1 cellular context compared by ENCODE assay signal in the genomic region with DNA sequence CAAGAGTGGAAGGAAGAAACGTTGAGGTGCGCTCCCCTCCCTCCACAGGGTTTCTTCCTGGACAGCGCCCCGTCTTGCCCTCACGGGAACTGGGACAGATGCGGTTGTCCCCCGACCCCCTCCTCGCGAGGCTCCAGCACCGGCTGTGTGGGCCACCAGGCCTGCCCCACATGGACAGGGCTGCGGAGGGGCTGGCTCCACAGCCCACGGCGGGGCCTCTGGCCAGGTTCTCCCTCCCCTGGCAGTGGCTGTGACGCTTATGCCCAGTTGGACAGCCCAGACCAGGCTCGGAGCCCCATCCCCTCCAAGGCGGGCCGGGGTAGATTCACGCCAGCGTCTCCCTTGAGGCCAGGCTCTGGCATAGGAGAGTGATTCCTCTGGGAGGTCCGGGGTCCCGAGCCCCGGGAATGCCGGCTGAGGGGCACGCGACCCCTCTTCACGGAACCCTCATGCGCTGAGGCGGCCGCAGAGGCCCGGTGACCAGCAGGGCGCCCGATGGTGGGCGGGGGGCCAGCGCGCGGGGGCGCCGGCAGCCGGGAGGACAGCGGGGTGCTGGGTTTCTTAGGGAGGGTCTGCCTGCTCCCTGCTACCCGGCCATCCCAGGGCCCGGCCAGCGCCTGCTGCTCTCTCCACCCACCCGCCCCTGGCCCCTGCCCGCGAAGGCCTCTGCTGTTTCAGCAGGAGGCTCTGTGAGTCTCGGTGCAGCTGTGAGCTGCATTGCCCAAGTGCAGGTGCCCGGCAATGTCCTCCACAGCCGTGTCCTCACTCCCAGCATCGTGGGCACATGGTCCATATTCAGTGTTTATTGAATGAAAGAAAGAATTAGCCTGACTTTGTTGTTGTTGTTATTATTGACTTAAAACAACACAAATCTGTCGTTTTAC.
TF ChIP-seq lines count a peak whose summit lies in the region.

No MANE protein-coding gene starts in this region.

TF ChIP-seq in GM23338, 12 proteins besides CTCF, POLR2A, EP300 and RAD21 (continued from another document):
- TF ChIP-seq, protein P1, sequence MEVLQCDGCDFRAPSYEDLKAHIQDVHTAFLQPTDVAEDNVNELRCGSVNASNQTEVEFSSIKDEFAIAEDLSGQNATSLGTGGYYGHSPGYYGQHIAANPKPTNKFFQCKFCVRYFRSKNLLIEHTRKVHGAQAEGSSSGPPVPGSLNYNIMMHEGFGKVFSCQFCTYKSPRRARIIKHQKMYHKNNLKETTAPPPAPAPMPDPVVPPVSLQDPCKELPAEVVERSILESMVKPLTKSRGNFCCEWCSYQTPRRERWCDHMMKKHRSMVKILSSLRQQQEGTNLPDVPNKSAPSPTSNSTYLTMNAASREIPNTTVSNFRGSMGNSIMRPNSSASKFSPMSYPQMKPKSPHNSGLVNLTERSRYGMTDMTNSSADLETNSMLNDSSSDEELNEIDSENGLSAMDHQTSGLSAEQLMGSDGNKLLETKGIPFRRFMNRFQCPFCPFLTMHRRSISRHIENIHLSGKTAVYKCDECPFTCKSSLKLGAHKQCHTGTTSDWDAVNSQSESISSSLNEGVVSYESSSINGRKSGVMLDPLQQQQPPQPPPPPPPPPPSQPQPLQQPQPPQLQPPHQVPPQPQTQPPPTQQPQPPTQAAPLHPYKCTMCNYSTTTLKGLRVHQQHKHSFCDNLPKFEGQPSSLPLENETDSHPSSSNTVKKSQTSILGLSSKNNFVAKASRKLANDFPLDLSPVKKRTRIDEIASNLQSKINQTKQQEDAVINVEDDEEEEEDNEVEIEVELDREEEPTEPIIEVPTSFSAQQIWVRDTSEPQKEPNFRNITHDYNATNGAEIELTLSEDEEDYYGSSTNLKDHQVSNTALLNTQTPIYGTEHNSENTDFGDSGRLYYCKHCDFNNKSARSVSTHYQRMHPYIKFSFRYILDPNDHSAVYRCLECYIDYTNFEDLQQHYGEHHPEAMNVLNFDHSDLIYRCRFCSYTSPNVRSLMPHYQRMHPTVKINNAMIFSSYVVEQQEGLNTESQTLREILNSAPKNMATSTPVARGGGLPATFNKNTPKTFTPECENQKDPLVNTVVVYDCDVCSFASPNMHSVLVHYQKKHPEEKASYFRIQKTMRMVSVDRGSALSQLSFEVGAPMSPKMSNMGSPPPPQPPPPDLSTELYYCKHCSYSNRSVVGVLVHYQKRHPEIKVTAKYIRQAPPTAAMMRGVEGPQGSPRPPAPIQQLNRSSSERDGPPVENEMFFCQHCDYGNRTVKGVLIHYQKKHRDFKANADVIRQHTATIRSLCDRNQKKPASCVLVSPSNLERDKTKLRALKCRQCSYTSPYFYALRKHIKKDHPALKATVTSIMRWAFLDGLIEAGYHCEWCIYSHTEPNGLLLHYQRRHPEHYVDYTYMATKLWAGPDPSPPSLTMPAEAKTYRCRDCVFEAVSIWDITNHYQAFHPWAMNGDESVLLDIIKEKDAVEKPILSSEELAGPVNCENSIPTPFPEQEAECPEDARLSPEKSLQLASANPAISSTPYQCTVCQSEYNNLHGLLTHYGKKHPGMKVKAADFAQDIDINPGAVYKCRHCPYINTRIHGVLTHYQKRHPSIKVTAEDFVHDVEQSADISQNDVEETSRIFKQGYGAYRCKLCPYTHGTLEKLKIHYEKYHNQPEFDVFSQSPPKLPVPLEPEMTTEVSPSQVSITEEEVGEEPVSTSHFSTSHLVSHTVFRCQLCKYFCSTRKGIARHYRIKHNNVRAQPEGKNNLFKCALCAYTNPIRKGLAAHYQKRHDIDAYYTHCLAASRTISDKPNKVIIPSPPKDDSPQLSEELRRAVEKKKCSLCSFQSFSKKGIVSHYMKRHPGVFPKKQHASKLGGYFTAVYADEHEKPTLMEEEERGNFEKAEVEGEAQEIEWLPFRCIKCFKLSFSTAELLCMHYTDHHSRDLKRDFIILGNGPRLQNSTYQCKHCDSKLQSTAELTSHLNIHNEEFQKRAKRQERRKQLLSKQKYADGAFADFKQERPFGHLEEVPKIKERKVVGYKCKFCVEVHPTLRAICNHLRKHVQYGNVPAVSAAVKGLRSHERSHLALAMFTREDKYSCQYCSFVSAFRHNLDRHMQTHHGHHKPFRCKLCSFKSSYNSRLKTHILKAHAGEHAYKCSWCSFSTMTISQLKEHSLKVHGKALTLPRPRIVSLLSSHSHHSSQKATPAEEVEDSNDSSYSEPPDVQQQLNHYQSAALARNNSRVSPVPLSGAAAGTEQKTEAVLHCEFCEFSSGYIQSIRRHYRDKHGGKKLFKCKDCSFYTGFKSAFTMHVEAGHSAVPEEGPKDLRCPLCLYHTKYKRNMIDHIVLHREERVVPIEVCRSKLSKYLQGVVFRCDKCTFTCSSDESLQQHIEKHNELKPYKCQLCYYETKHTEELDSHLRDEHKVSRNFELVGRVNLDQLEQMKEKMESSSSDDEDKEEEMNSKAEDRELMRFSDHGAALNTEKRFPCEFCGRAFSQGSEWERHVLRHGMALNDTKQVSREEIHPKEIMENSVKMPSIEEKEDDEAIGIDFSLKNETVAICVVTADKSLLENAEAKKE (CRISPR knock-in tag; IDR thresholded peaks at IDR 0.05): no peak
- no peak for TF ChIP-seq EZH2 (IDR thresholded peaks at IDR 0.05; ENCODE audit: low read depth, unreplicated experiment)
- TF ChIP-seq, protein P2, sequence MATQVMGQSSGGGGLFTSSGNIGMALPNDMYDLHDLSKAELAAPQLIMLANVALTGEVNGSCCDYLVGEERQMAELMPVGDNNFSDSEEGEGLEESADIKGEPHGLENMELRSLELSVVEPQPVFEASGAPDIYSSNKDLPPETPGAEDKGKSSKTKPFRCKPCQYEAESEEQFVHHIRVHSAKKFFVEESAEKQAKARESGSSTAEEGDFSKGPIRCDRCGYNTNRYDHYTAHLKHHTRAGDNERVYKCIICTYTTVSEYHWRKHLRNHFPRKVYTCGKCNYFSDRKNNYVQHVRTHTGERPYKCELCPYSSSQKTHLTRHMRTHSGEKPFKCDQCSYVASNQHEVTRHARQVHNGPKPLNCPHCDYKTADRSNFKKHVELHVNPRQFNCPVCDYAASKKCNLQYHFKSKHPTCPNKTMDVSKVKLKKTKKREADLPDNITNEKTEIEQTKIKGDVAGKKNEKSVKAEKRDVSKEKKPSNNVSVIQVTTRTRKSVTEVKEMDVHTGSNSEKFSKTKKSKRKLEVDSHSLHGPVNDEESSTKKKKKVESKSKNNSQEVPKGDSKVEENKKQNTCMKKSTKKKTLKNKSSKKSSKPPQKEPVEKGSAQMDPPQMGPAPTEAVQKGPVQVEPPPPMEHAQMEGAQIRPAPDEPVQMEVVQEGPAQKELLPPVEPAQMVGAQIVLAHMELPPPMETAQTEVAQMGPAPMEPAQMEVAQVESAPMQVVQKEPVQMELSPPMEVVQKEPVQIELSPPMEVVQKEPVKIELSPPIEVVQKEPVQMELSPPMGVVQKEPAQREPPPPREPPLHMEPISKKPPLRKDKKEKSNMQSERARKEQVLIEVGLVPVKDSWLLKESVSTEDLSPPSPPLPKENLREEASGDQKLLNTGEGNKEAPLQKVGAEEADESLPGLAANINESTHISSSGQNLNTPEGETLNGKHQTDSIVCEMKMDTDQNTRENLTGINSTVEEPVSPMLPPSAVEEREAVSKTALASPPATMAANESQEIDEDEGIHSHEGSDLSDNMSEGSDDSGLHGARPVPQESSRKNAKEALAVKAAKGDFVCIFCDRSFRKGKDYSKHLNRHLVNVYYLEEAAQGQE (IDR thresholded peaks at IDR 0.05; ENCODE audit: unreplicated experiment): no peak
- no peak for TF ChIP-seq POLR2AphosphoS5 (IDR thresholded peaks at IDR 0.05; ENCODE audit: low read depth)
